10 cellular contexts compared by ENCODE assay signal in the genomic region with DNA sequence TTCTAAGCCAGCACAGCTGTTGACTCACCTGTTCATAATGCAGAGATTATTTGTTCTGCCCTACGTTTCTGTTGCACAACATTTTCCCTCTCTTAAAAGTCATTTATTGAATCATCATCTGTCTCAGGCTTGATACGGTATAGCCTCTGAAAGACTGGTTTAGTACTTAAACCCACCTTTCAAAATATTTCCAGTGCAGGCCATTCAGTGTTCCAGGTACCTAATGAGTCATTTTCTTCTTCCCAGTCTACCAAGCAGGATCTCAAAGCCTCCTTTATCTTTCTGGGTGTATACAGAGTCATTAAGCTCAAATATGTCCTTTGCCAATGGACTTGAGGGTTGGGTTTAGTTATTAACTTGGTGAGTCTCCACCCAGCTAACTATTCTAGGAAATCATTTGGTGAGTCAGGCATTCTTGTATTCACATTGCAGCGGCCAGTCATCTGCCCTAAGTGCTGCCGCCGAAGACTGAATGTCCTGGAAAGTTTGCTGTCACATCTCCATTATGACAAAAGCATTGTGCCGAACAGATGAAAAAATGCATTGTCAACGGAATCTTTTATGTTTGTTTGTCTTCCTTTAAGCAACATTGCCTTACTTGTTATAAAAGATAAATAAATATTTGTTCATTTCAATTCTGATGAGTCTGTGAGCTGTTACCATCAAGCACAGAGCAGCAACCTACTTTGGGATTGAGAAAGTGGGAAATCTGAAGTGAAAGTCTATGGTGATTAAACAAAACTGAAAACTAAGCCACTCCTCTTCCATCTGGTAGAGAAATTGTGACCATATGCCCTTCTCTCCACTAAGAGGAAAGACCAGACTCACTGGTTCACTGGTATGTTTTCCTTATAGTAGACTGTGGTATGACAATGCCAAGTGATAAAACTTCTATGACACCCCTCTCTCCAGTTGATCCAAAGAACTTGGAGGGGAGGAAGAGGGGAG. TPM values are rescaled to one million over a fixed set of nuclear protein-coding genes. Genes with fewer than 3 reads are reported as not detected.
A peak's percentile ranks its signal among the peaks of the same experiment; 100 is the strongest.
DNase-seq lines count a peak whose midpoint lies in the region; ATAC-seq, FAIRE-seq and TF ChIP-seq lines count a peak whose summit lies in the region.
"Had no signal": no experiment of that assay in that cellular context is flagged by ENCODE, and none has a peak within 500 bp of the region (broad histone marks: within the 10 kb centered on the region; RNA-seq: fewer than 3 reads in every experiment).

No MANE protein-coding gene starts in this region.

- peak; percentile 39 for ATAC-seq in GM19025 (IDR thresholded peaks at IDR 0.05; ENCODE audit: low read depth, unreplicated experiment)
- ATAC-seq in GM18505 (IDR thresholded peaks at IDR 0.05; ENCODE audit: unreplicated experiment) = no peak
- ATAC-seq in HG03457 (IDR thresholded peaks at IDR 0.05; ENCODE audit: unreplicated experiment) = no peak

- TF ChIP-seq CTCF in fibroblast of mammary gland (conservative IDR thresholded peaks at IDR 0.05; ENCODE audit: control insufficient read depth, insufficient read depth, low read depth, low read length) (no peak), prostate gland (IDR thresholded peaks at IDR 0.05) (no peak)

- H3K9me3 ChIP-seq in prostate gland = no peaks in the 10 kb centered on the region

- no peak for FAIRE-seq in frontal cortex (lab: Jason Lieb, UNC)

- WGBS in prostate gland = 46% methylated on average over 7 of the region's 7 CpGs

- TF ChIP-seq POLR2A in prostate gland (IDR thresholded peaks at IDR 0.05) (no peak), GM18505 (IDR thresholded peaks at IDR 0.05; ENCODE audit: borderline replicate concordance, extremely low read depth, insufficient read depth, insufficient read length) (no peak)

- peaks cover 3% of the 10 kb centered on the region for H3K4me1 ChIP-seq in prostate gland (replicated peaks)

- H3K4me3 ChIP-seq in fibroblast of mammary gland (ENCODE audit: control insufficient read depth, low read depth, low read length) (no peak overlapping the region), prostate gland (no peak overlapping the region)

- H3K27me3 ChIP-seq in prostate gland (replicated peaks; ENCODE audit: insufficient read depth) = no peaks in the 10 kb centered on the region

- DNase-seq in NCI-H774 (lab: John Stamatoyannopoulos, UW) (peak; percentile 65), fibroblast of mammary gland (ENCODE audit: low read depth) (peak; percentile 42), prostate gland (ENCODE audit: low spot score) (peak; percentile 78), frontal cortex (ENCODE audit: low spot score in 2 of 2) (no peak), MV-4-11 (lab: John Stamatoyannopoulos, UW) (no peak)
- DNase-seq: aorta, naive B cell had no signal

- peak overlapping the region; percentile 64 to 87 for H3K27ac ChIP-seq in prostate gland

- no peaks in the 10 kb centered on the region for H3K36me3 ChIP-seq in prostate gland

- intact Hi-C loops in prostate gland (cut with DNase I) = no loop called here

RNA-seq across cellular contexts. Expression of a gene that starts 14.3 kb away (rescaled TPM):
- 100 to 1,000 TPM in 1 of 2 donors, 10 to 100 TPM in 1; 66.3 to 117 TPM for total RNA-seq in prostate gland
- 151 TPM for total RNA-seq in frontal cortex

Comparison
In these comparisons a context has a peak if more than half of its experiments do, and no peak if none do; other contexts are left out.
1. DNase-seq: peak in NCI-H774 (single experiment), fibroblast of mammary gland (single experiment) and prostate gland (single experiment); none in frontal cortex (0 of 2) and MV-4-11 (single experiment).